In genomic region chr3:66115858-66116654, GRCh38 we compare ENCODE assay signal across 9 cellular contexts.
A peak's percentile ranks its signal among the peaks of the same experiment; 100 is the strongest.
DNase-seq lines count a peak whose midpoint lies in the region; ATAC-seq, FAIRE-seq and TF ChIP-seq lines count a peak whose summit lies in the region.
"Had no signal": no experiment of that assay in that cellular context is flagged by ENCODE, and none has a peak within 500 bp of the region (broad histone marks: within the 10 kb centered on the region; RNA-seq: fewer than 3 reads in every experiment).

No MANE protein-coding gene starts in this region.

- CTCF ChIA-PET in H1 (lab: Charles Lee; ENCODE audit: partially characterized antibody) = interaction anchor here (0.8 to 1.5 kb wide), 4 partner anchors 22 to 331 kb away, joined by 3 to 7 read pairs (median 4); no protein-coding TSS in a partner anchor

- TF ChIP-seq EP300 in H1 (IDR thresholded peaks at IDR 0.05; ENCODE audit: borderline replicate concordance in 1 of 2, low read depth in 2 of 2, low read length in 2 of 2) = peak in 1 of 2 experiments; percentile 32; a peak in 1 of 3 replicates

- H2BK12ac ChIP-seq in H1 (ENCODE audit: low read depth, low read length) = peak overlapping the region; percentile 97

- peak; percentile 79 for FAIRE-seq in H1 (lab: Jason Lieb, UNC)

- POLR2A ChIA-PET in H1 (lab: Charles Lee; ENCODE audit: partially characterized antibody) = interaction anchor here (0.6 to 1.1 kb wide), 3 partner anchors 79 to 181 kb away, joined by 3 read pairs; no protein-coding TSS in a partner anchor

- peak in 3 of 4 donors; percentile 38 to 93 (median 45) for ATAC-seq in right lobe of liver

- H4K20me1 ChIP-seq in H1 (replicated peaks in 1 of 2; ENCODE audit: control insufficient read depth in 1 of 2, insufficient read depth in 2 of 2, low read length in 2 of 2) = no peaks in the 10 kb centered on the region

- H3K4me1 ChIP-seq in H1 (replicated peaks in 1 of 4; ENCODE audit: control insufficient read depth in 3 of 4, insufficient read depth in 4 of 4, low read length in 3 of 4) = peaks cover 0 to 7% (median 3%) of the 10 kb centered on the region in 4 experiments; a peak in 4 of 7 replicates
- H3K4me1 ChIP-seq in right lobe of liver = no peaks in the 10 kb centered on the region
- H3K4me1 ChIP-seq in uterus = no peaks in the 10 kb centered on the region
- H3K4me1 ChIP-seq: vagina had no signal

- no peak overlapping the region for H3K9ac ChIP-seq in H1 (replicated peaks in 1 of 4; ENCODE audit: extremely low read depth in 1 of 4, low read depth in 3 of 4, low read length in 3 of 4)

- no peak overlapping the region for H2BK5ac ChIP-seq in H1 (ENCODE audit: low read depth, low read length)

- H3K18ac ChIP-seq in H1 (ENCODE audit: extremely low read depth, low read length) = peak overlapping the region; percentile 27; the same call in 1 of the 2 replicates

- 69% methylated on average over 6 of the region's 6 CpGs; no CpG with 5 or more reads in 1 of the 2 experiments for WGBS in H1 (ENCODE audit: extremely low coverage in 1 of 2, insufficient coverage in 1 of 2, insufficient read length in 1 of 2, insufficient replicate concordance in 2 of 2, low coverage in 1 of 2, low lambda C conversion rate in 2 of 2, missing lambda C conversion rate in 1 of 2), 2 experiments
- 61% methylated on average over 4 of the region's 6 CpGs for WGBS in right lobe of liver (ENCODE audit: insufficient coverage, low coverage, low lambda C conversion rate, missing lambda C conversion rate)

- H3K79me2 ChIP-seq in H1 (ENCODE audit: control insufficient read depth in 1 of 2, insufficient read depth in 2 of 2, low read length in 2 of 2) = no peaks in the 10 kb centered on the region

- no peak overlapping the region for H3K23ac ChIP-seq in H1 (ENCODE audit: insufficient read length)

- H2AFZ ChIP-seq in H1 (ENCODE audit: low read length) = peak overlapping the region; percentile 31; the same call in 1 of the 2 replicates

- peak overlapping the region; percentile 52 for H4K91ac ChIP-seq in H1 (replicated peaks; ENCODE audit: insufficient read length, low read length)

- TF ChIP-seq POLR2A in H1 (IDR thresholded peaks at IDR 0.05; ENCODE audit: control extremely low read depth in 1 of 2, low read depth in 2 of 2, low read length in 2 of 2) (no peak), right lobe of liver (IDR thresholded peaks at IDR 0.05) (no peak), uterus (IDR thresholded peaks at IDR 0.05) (no peak)

- intact Hi-C loops in right lobe of liver (cut with DNase I) (no loop called here), uterus (cut with DNase I; ENCODE audit: low total_unique reads) (no loop called here)

- H3K36me3 ChIP-seq in H1 (ENCODE audit: control insufficient read depth in 2 of 4, insufficient read depth in 4 of 4, low read length in 3 of 4) = no peaks in the 10 kb centered on the region
- no peaks in the 10 kb centered on the region for H3K36me3 ChIP-seq in right lobe of liver
- no peaks in the 10 kb centered on the region for H3K36me3 ChIP-seq in uterus
- H3K36me3 ChIP-seq: vagina had no signal

- DNase-seq in LHCN-M2 (ENCODE audit: low read depth) (peak; percentile 97), H1 (ENCODE audit: low read depth in 1 of 2, low spot score in 2 of 2) (peak in 1 of 2 experiments; percentile 54), right lobe of liver (peak in 1 of 3 donors; percentile 35), uterus (peak; percentile 25 to 42), NCI-H2029 (lab: John Stamatoyannopoulos, UW) (no peak), midbrain (lab: John Stamatoyannopoulos, UW) (no peak), GM10266 (ENCODE audit: extremely low spot score) (no peak)
- DNase-seq: activated CD8-positive, alpha-beta memory T cell treated with anti-CD3 and anti-CD28 coated beads, Interleukin-2, amount 50 U/mL, for 4 hours had no signal

- no peak overlapping the region for H2AK5ac ChIP-seq in H1 (ENCODE audit: low read depth, low read length)

- TF ChIP-seq CTCF in H1 (IDR thresholded peaks at IDR 0.05; ENCODE audit: control extremely low read depth in 1 of 3, insufficient read depth in 1 of 3, low read depth in 1 of 3, low read length in 3 of 3) (no peak), right lobe of liver (IDR thresholded peaks at IDR 0.05) (no peak), uterus (IDR thresholded peaks at IDR 0.05) (no peak), GM10266 (IDR thresholded peaks at IDR 0.05; ENCODE audit: control insufficient read depth, insufficient read depth, low read depth, missing control alignments) (no peak)

- H3K4me3 ChIP-seq in H1 (ENCODE audit: extremely low read depth in 1 of 4, insufficient read depth in 2 of 4, low read depth in 3 of 4, low read length in 4 of 4) (no peak overlapping the region), right lobe of liver (no peak overlapping the region), uterus (no peak overlapping the region)
- H3K4me3 ChIP-seq: vagina had no signal

- H3K23me2 ChIP-seq in H1 (ENCODE audit: low read depth, low read length) = no peaks in the 10 kb centered on the region

- no peak overlapping the region for H3K4me2 ChIP-seq in H1 (ENCODE audit: insufficient read depth in 1 of 2, low read depth in 2 of 2, low read length in 2 of 2)

- peak overlapping the region; percentile 72 for H2BK120ac ChIP-seq in H1 (replicated peaks; ENCODE audit: low read depth, low read length)

- TF ChIP-seq RAD21 in H1 (IDR thresholded peaks at IDR 0.05 in 1 of 2, conservative IDR thresholded peaks at IDR 0.05 in 1 of 2; ENCODE audit: low read depth in 2 of 2, low read length in 2 of 2) = no peak

- H2BK20ac ChIP-seq in H1 (ENCODE audit: low read length) = peak overlapping the region; percentile 53; the same call in 1 of the 2 replicates

- H3K14ac ChIP-seq in H1 (ENCODE audit: insufficient read length) = no peak overlapping the region

- no peak overlapping the region for H3K27ac ChIP-seq in H1 (ENCODE audit: low read depth, low read length)
- no peak overlapping the region for H3K27ac ChIP-seq in right lobe of liver
- peak overlapping the region in 1 of 2 donors; percentile 68 for H3K27ac ChIP-seq in uterus
- H3K27ac ChIP-seq: vagina had no signal

- H4K5ac ChIP-seq in H1 (ENCODE audit: insufficient read length, low read depth, low read length) = peak overlapping the region; percentile 23

- no peak overlapping the region for H3K4ac ChIP-seq in H1 (replicated peaks; ENCODE audit: insufficient read length, low read depth, low read length)

- H3K27me3 ChIP-seq in H1 (replicated peaks in 1 of 4; ENCODE audit: control insufficient read depth in 3 of 4, extremely low read depth in 1 of 4, insufficient read depth in 3 of 4, low read length in 3 of 4) (no peaks in the 10 kb centered on the region; a peak in 1 of 7 replicates), right lobe of liver (no peaks in the 10 kb centered on the region), uterus (no peaks in the 10 kb centered on the region)
- H3K27me3 ChIP-seq: vagina had no signal

- H3K9me3 ChIP-seq in H1 (ENCODE audit: insufficient read depth in 2 of 2, low read depth in 1 of 2, low read length in 1 of 2) (no peaks in the 10 kb centered on the region), right lobe of liver (no peaks in the 10 kb centered on the region), uterus (no peaks in the 10 kb centered on the region)
- H3K9me3 ChIP-seq: vagina had no signal

- no peak overlapping the region for H2BK15ac ChIP-seq in H1 (ENCODE audit: low read length)

- H3K79me1 ChIP-seq in H1 (ENCODE audit: low read depth, low read length) = no peaks in the 10 kb centered on the region

- no peak overlapping the region for H3K56ac ChIP-seq in H1 (replicated peaks; ENCODE audit: insufficient read length, low read depth, low read length)

- no peak overlapping the region for H4K8ac ChIP-seq in H1 (ENCODE audit: extremely low read depth, insufficient read depth, low read length)

TF ChIP-seq in H1, 55 proteins besides CTCF, POLR2A, EP300 and RAD21 (continues in another document):
- 0 out of 2 replicates have a peak, but pooled peaks have one; percentile 18 for TF ChIP-seq CHD2 (IDR thresholded peaks at IDR 0.05; ENCODE audit: low read length)
- peak; percentile 99 for TF ChIP-seq TEAD4 (IDR thresholded peaks at IDR 0.05; ENCODE audit: low read depth, low read length)
- TF ChIP-seq MAX (IDR thresholded peaks at IDR 0.05) = peak; percentile 94
- no peak for TF ChIP-seq TAF7 (optimal IDR thresholded peaks at IDR 0.05; ENCODE audit: borderline replicate concordance, low read depth, low read length)
- TF ChIP-seq SIN3A (conservative IDR thresholded peaks at IDR 0.05 in 1 of 2, IDR thresholded peaks at IDR 0.05 in 1 of 2; ENCODE audit: low read depth in 1 of 2, low read length in 2 of 2) = 0 out of 4 replicates have a peak, but pooled peaks of 1 of the 2 experiments have one; percentile 34
- TF ChIP-seq EZH2 (IDR thresholded peaks at IDR 0.05; ENCODE audit: low read depth, low read length, severe bottlenecking) = no peak
- no peak for TF ChIP-seq CBX8 (IDR thresholded peaks at IDR 0.05; ENCODE audit: borderline replicate concordance, low read depth, low read length)
- TF ChIP-seq CBX5 (IDR thresholded peaks at IDR 0.05; ENCODE audit: low read depth, low read length) = no peak
- no peak for TF ChIP-seq FOSL1 (IDR thresholded peaks at IDR 0.05; ENCODE audit: insufficient read depth, low read depth, low read length)
- no peak for TF ChIP-seq YY1 (IDR thresholded peaks at IDR 0.05; ENCODE audit: low read depth, low read length)
- TF ChIP-seq E2F6 (IDR thresholded peaks at IDR 0.05) = peak; percentile 86
- TF ChIP-seq SRF (IDR thresholded peaks at IDR 0.05; ENCODE audit: low read depth, low read length) = no peak
- TF ChIP-seq TBP (IDR thresholded peaks at IDR 0.05; ENCODE audit: low read depth, low read length) = no peak
- TF ChIP-seq JUND (IDR thresholded peaks at IDR 0.05; ENCODE audit: low read length) = peak; percentile 77; the same call in 1 of the 2 replicates
- 0 out of 2 replicates have a peak, but pooled peaks have one; percentile 34 for TF ChIP-seq JUN (IDR thresholded peaks at IDR 0.05; ENCODE audit: low read depth, low read length)
- no peak for TF ChIP-seq SP4 (IDR thresholded peaks at IDR 0.05; ENCODE audit: low read length)
- TF ChIP-seq SIX5 (IDR thresholded peaks at IDR 0.05; ENCODE audit: low read depth, low read length) = no peak
- TF ChIP-seq SP1 (IDR thresholded peaks at IDR 0.05; ENCODE audit: low read depth, low read length) = no peak
- no peak for TF ChIP-seq SAP30 (IDR thresholded peaks at IDR 0.05; ENCODE audit: insufficient read depth, insufficient replicate concordance, low read length)
- no peak for TF ChIP-seq KDM5A (IDR thresholded peaks at IDR 0.05; ENCODE audit: low read length)

Comparison
In these comparisons a context has a peak if more than half of its experiments do, and no peak if none do; other contexts are left out.
1. DNase-seq: peak in LHCN-M2 (single experiment) and uterus (2 of 2); none in NCI-H2029 (single experiment), midbrain (single experiment) and GM10266 (single experiment).